ENCODE assay signal across 11 cellular contexts in genomic region chr4:26022346-26022891, GRCh38.
DNase-seq lines count a peak whose midpoint lies in the region; ATAC-seq and TF ChIP-seq lines count a peak whose summit lies in the region.
"Had no signal": no experiment of that assay in that cellular context is flagged by ENCODE, and none has a peak within 500 bp of the region (broad histone marks: within the 10 kb centered on the region; RNA-seq: fewer than 3 reads in every experiment).

No MANE protein-coding gene starts in this region.

- DNase-seq in AG04450 (ENCODE audit: low read depth, low spot score) (peak; percentile 26), MG63 (peak; percentile 72), astrocyte of the cerebellum (ENCODE audit: low read depth) (peak; percentile 87), left lung (peak in 1 of 2 donors; percentile 42), Ammon's horn (ENCODE audit: low spot score) (no peak), DMS 273 (lab: John Stamatoyannopoulos, UW; ENCODE audit: unreplicated experiment) (no peak)
- no peak for DNase-seq in activated CD4-positive, alpha-beta T cell treated with anti-CD3 and anti-CD28 coated beads, Interleukin-2, amount 50 U/mL, for 4 hours
- DNase-seq: DND-41; NK-92 treated with Interleukin-12 subunit alpha and Interleukin-12 subunit beta, amount 100 ng/mL, for 24 hours had no signal

- H3K36me3 ChIP-seq in MG63 (no peaks in the 10 kb centered on the region), left lung (no peaks in the 10 kb centered on the region)

- TF ChIP-seq CTCF in AG04450 (IDR thresholded peaks at IDR 0.05; ENCODE audit: low read depth, low read length) (no peak), astrocyte of the cerebellum (IDR thresholded peaks at IDR 0.05; ENCODE audit: low read depth, low read length, missing control alignments) (no peak), left lung (IDR thresholded peaks at IDR 0.05) (no peak)

- intact Hi-C loops in left lung (cut with DNase I), result no loop called here

- H3K4me3 ChIP-seq in AG04450 (ENCODE audit: low read depth, low read length) (no peak overlapping the region; the same call in 1 of the 2 replicates), MG63 (peak overlapping the region; percentile 23; the same call in 1 of the 2 replicates), astrocyte of the cerebellum (ENCODE audit: low read depth, low read length) (peak overlapping the region; percentile 28), left lung (peak overlapping the region in 1 of 2 donors; percentile 13)

- peaks cover 19 to 33% of the 10 kb centered on the region in 2 donors for H3K4me1 ChIP-seq in left lung

- in situ Hi-C loops in astrocyte of the cerebellum (cut with HindIII; ENCODE audit: low sequenced_read_pairs), result no loop called here

- no peaks in the 10 kb centered on the region for H3K9me3 ChIP-seq in AG04450 (ENCODE audit: control insufficient read depth, insufficient read depth, low read length)
- no peaks in the 10 kb centered on the region for H3K9me3 ChIP-seq in MG63
- H3K9me3 ChIP-seq in left lung, result no peaks in the 10 kb centered on the region

- no peaks in the 10 kb centered on the region for H3K27me3 ChIP-seq in AG04450 (ENCODE audit: control insufficient read depth, insufficient read depth, low read length)
- no peaks in the 10 kb centered on the region for H3K27me3 ChIP-seq in MG63
- peaks cover 0 to 13% of the 10 kb centered on the region in 2 donors for H3K27me3 ChIP-seq in left lung

- H3K27ac ChIP-seq in AG04450 (ENCODE audit: low read depth, low read length), result peak overlapping the region; percentile 31
- H3K27ac ChIP-seq in left lung, result peak overlapping the region; percentile 77 to 82

- CTCF ChIA-PET in AG04450 (lab: Charles Lee), result interaction anchor here (1.3 kb wide), 1 partner anchor 35 kb away, joined by 5 read pairs; no protein-coding TSS in a partner anchor

- POLR2A ChIA-PET in AG04450 (lab: Yijun Ruan, JAX), result interaction anchor here (0.8 kb wide), 1 partner anchor 302 kb away, joined by 3 read pairs; no protein-coding TSS in a partner anchor

- ATAC-seq in left lung (peak; percentile 70), HG02678 (IDR thresholded peaks at IDR 0.05; ENCODE audit: unreplicated experiment) (no peak)
- ATAC-seq: stimulated activated effector memory CD8-positive, alpha-beta T cell treated with anti-CD3 and anti-CD28 coated beads, Interleukin-12 subunit alpha, Interleukin-12 subunit beta, amount 100 ng/mL, for 72 hours had no signal

Comparison
In these comparisons a context has a peak if more than half of its experiments do, and no peak if none do; other contexts are left out.
1. DNase-seq: peak in AG04450 (single experiment), MG63 (single experiment) and astrocyte of the cerebellum (single experiment); none in activated CD4-positive, alpha-beta T cell treated with anti-CD3 and anti-CD28 coated beads, Interleukin-2, amount 50 U/mL, for 4 hours (0 of 2), Ammon's horn (single experiment) and DMS 273 (single experiment).